ENCODE assay signal across 21 cellular contexts in the genomic region with DNA sequence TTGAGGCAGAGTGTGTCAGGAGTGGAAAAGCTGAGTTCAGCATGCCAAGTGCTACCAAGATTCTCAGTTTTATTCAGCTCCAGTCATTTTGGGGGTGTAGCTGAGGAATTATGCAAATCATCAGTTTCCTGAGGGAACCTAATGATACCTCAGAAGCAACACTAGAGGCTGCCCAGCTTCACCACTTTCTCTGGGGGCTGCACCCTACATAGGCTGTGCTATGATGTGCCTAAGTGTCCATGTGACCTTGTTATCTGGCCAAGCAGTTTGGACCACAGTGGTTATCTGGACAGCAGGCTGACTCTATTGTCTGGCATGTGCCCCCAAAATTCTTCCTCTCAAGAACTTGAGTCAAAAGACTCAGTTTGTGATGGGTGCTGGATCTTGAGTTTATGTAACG.
DNase-seq lines count a peak whose midpoint lies in the region; ATAC-seq lines count a peak whose summit lies in the region.
"Had no signal": no experiment of that assay in that cellular context is flagged by ENCODE, and none has a peak within 500 bp of the region (broad histone marks: within the 10 kb centered on the region; RNA-seq: fewer than 3 reads in every experiment).

No MANE protein-coding gene starts in this region.

- H3K27me3 ChIP-seq in HAP-1 (ENCODE audit: low read depth) = no peaks in the 10 kb centered on the region
- H3K27me3 ChIP-seq: ascending aorta, stomach had no signal

- ATAC-seq in GM18867 (IDR thresholded peaks at IDR 0.05; ENCODE audit: unreplicated experiment) (peak; percentile 84), GM21423 (IDR thresholded peaks at IDR 0.05; ENCODE audit: unreplicated experiment) (peak; percentile 80), HG02943 (IDR thresholded peaks at IDR 0.05; ENCODE audit: low read depth, unreplicated experiment) (peak; percentile 51)

- no peaks in the 10 kb centered on the region for H3K9me3 ChIP-seq in HAP-1
- H3K9me3 ChIP-seq: ascending aorta, stomach had no signal

- H3K36me3 Mint-ChIP-seq in activated T-cell treated with anti-CD3 and anti-CD28 coated beads, Interleukin-2, amount 50 U/mL, for 24 hours (ENCODE audit: low read depth) = no peaks in the 10 kb centered on the region

- H3K4me1 Mint-ChIP-seq in activated T-cell treated with anti-CD3 and anti-CD28 coated beads, Interleukin-2, amount 50 U/mL, for 24 hours (ENCODE audit: low read depth) = no peaks in the 10 kb centered on the region

- in situ Hi-C loops in HAP-1 (cut with MboI; ENCODE audit: low sequenced_read_pairs) = no loop called here

- no peaks in the 10 kb centered on the region for H3K27me3 Mint-ChIP-seq in activated T-cell treated with anti-CD3 and anti-CD28 coated beads, Interleukin-2, amount 50 U/mL, for 24 hours

- no peak overlapping the region for H3K4me3 Mint-ChIP-seq in activated T-cell treated with anti-CD3 and anti-CD28 coated beads, Interleukin-2, amount 50 U/mL, for 24 hours
- H3K4me3 Mint-ChIP-seq: HFFc6 had no signal

- peak in 62 of 76 experiments; percentile 3 to 97 (median 52) for DNase-seq in HUDEP-2 (lab: John Stamatoyannopoulos, UW; ENCODE audit: unreplicated experiment in 76 of 76)
- DNase-seq in activated T-cell treated with anti-CD3 and anti-CD28 coated beads, Interleukin-2, amount 50 U/mL, for 24 hours = no peak
- no peak for DNase-seq in stimulated activated CD4-positive, alpha-beta T cell treated with anti-CD3 and anti-CD28 coated beads, Interleukin-12 subunit alpha, Interleukin-12 subunit beta, amount 100 ng/mL, for 4 hours
- DNase-seq in HAP-1 (ENCODE audit: low spot score in 2 of 2) = no peak
- DNase-seq in EL = no peak
- DNase-seq: activated CD8-positive, alpha-beta memory T cell treated with anti-CD3 and anti-CD28 coated beads, Interleukin-2, amount 50 U/mL, for 48 hours; C1 segment of cervical spinal cord; effector CD4-positive, alpha-beta T cell; foreskin melanocyte; GF-D8; HFFc6; NCI-H2081; retina; stimulated activated CD4-positive, alpha-beta T cell treated with anti-CD3 and anti-CD28 coated beads, Interleukin-4, amount 100 ng/mL, for 4 hours; stomach; WERI-Rb-1 had no signal

- H3K9me3 Mint-ChIP-seq in activated T-cell treated with anti-CD3 and anti-CD28 coated beads, Interleukin-2, amount 50 U/mL, for 24 hours = peaks cover 2% of the 10 kb centered on the region

- H3K27ac Mint-ChIP-seq in activated T-cell treated with anti-CD3 and anti-CD28 coated beads, Interleukin-2, amount 50 U/mL, for 24 hours = no peak overlapping the region
- H3K27ac Mint-ChIP-seq: HFFc6 had no signal

- no peaks in the 10 kb centered on the region for H3K36me3 ChIP-seq in HAP-1 (replicated peaks)
- H3K36me3 ChIP-seq: ascending aorta, stomach, WERI-Rb-1 had no signal

- H3K4me1 ChIP-seq in HAP-1 = no peaks in the 10 kb centered on the region
- H3K4me1 ChIP-seq: ascending aorta had no signal

- no peak overlapping the region for H3K4me3 ChIP-seq in HAP-1
- H3K4me3 ChIP-seq: ascending aorta, SK-N-MC, stomach had no signal

Comparison
In these comparisons a context has a peak if more than half of its experiments do, and no peak if none do; other contexts are left out.
1. DNase-seq: peak in HUDEP-2 (62 of 76); none in activated T-cell treated with anti-CD3 and anti-CD28 coated beads, Interleukin-2, amount 50 U/mL, for 24 hours (single experiment), stimulated activated CD4-positive, alpha-beta T cell treated with anti-CD3 and anti-CD28 coated beads, Interleukin-12 subunit alpha, Interleukin-12 subunit beta, amount 100 ng/mL, for 4 hours (single experiment), HAP-1 (0 of 2) and EL (single experiment).
2. Peak in every context shown above with its lines, with median percentiles within 50 percentile points of each other: ATAC-seq.